ENCODE assay signal across 2 cellular contexts in the genomic region with DNA sequence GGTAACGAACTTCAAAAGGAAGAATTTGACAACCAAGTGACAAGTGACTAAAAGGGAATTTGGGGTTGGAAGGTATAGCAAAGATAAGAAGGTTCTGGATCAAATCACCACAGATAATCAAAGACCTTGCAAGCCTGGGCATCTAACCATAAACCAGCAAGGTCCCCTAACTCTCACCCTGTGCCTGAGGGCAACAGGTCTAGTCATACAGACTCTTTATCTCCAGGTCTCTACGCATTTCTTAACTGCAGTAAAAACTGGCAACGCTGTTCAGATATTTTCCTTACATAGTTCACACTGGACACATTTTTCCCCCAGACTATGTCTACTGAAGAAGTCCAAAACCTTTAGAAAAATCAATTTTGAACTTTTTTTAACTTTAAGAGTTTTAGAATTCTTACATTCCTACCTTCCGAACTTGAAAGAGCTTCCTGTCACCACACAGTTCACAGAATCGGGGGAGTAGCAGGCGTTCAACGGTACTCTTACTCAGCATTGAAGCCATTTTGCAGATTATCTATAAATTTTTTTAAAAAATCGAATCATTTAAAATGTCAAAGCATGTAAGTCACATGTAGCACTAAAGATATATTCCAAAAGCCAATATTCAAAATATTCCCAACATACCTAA.
TF ChIP-seq lines count a peak whose summit lies in the region.

No MANE protein-coding gene starts in this region.

TF ChIP-seq in A549, 52 proteins besides CTCF, POLR2A, EP300 and RAD21:
- TF ChIP-seq CHD4 (IDR thresholded peaks at IDR 0.05; ENCODE audit: borderline replicate concordance) (no peak), HOXA7 (CRISPR knock-in tag; IDR thresholded peaks at IDR 0.05) (no peak), ZFP36 (IDR thresholded peaks at IDR 0.05; ENCODE audit: borderline replicate concordance, partially characterized antibody) (no peak), MYC (IDR thresholded peaks at IDR 0.05; ENCODE audit: borderline replicate concordance, low read length) (no peak), JUN (IDR thresholded peaks at IDR 0.05) (no peak), ESRRA (IDR thresholded peaks at IDR 0.05; ENCODE audit: borderline replicate concordance, low read length) (no peak), PHF8 (IDR thresholded peaks at IDR 0.05; ENCODE audit: borderline replicate concordance, low read depth) (no peak), KDM5A (IDR thresholded peaks at IDR 0.05) (no peak), POLR2AphosphoS2 (conservative IDR thresholded peaks at IDR 0.05; ENCODE audit: low read length) (no peak), NPAS2 (CRISPR knock-in tag; IDR thresholded peaks at IDR 0.05; ENCODE audit: borderline replicate concordance) (no peak), HOXB13 (CRISPR knock-in tag; IDR thresholded peaks at IDR 0.05; ENCODE audit: low read depth) (no peak), HOXB5 (CRISPR knock-in tag; IDR thresholded peaks at IDR 0.05) (no peak), ZC3H11A (IDR thresholded peaks at IDR 0.05) (no peak), ZNF302 (CRISPR knock-in tag; IDR thresholded peaks at IDR 0.05) (no peak), EHMT2 (IDR thresholded peaks at IDR 0.05; ENCODE audit: low read depth) (no peak), CEBPB (IDR thresholded peaks at IDR 0.05) (no peak)
- TF ChIP-seq, protein P1, sequence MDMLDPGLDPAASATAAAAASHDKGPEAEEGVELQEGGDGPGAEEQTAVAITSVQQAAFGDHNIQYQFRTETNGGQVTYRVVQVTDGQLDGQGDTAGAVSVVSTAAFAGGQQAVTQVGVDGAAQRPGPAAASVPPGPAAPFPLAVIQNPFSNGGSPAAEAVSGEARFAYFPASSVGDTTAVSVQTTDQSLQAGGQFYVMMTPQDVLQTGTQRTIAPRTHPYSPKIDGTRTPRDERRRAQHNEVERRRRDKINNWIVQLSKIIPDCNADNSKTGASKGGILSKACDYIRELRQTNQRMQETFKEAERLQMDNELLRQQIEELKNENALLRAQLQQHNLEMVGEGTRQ (IDR thresholded peaks at IDR 0.05), result no peak
- TF ChIP-seq, protein P2, sequence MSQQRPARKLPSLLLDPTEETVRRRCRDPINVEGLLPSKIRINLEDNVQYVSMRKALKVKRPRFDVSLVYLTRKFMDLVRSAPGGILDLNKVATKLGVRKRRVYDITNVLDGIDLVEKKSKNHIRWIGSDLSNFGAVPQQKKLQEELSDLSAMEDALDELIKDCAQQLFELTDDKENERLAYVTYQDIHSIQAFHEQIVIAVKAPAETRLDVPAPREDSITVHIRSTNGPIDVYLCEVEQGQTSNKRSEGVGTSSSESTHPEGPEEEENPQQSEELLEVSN (IDR thresholded peaks at IDR 0.05; ENCODE audit: borderline replicate concordance, low read depth), result no peak
- TF ChIP-seq, protein P3, sequence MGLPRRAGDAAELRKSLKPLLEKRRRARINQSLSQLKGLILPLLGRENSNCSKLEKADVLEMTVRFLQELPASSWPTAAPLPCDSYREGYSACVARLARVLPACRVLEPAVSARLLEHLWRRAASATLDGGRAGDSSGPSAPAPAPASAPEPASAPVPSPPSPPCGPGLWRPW (IDR thresholded peaks at IDR 0.05), result no peak
- TF ChIP-seq, protein P4, sequence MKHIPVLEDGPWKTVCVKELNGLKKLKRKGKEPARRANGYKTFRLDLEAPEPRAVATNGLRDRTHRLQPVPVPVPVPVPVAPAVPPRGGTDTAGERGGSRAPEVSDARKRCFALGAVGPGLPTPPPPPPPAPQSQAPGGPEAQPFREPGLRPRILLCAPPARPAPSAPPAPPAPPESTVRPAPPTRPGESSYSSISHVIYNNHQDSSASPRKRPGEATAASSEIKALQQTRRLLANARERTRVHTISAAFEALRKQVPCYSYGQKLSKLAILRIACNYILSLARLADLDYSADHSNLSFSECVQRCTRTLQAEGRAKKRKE (CRISPR knock-in tag; IDR thresholded peaks at IDR 0.05; ENCODE audit: low read depth), result no peak

TF ChIP-seq in HCT116, 20 proteins besides CTCF, POLR2A, EP300 and RAD21:
- no peak for TF ChIP-seq ELF1 (IDR thresholded peaks at IDR 0.05; ENCODE audit: borderline replicate concordance, low read depth)
- no peak for TF ChIP-seq SRF (IDR thresholded peaks at IDR 0.05; ENCODE audit: low read depth)
- TF ChIP-seq, protein P5, sequence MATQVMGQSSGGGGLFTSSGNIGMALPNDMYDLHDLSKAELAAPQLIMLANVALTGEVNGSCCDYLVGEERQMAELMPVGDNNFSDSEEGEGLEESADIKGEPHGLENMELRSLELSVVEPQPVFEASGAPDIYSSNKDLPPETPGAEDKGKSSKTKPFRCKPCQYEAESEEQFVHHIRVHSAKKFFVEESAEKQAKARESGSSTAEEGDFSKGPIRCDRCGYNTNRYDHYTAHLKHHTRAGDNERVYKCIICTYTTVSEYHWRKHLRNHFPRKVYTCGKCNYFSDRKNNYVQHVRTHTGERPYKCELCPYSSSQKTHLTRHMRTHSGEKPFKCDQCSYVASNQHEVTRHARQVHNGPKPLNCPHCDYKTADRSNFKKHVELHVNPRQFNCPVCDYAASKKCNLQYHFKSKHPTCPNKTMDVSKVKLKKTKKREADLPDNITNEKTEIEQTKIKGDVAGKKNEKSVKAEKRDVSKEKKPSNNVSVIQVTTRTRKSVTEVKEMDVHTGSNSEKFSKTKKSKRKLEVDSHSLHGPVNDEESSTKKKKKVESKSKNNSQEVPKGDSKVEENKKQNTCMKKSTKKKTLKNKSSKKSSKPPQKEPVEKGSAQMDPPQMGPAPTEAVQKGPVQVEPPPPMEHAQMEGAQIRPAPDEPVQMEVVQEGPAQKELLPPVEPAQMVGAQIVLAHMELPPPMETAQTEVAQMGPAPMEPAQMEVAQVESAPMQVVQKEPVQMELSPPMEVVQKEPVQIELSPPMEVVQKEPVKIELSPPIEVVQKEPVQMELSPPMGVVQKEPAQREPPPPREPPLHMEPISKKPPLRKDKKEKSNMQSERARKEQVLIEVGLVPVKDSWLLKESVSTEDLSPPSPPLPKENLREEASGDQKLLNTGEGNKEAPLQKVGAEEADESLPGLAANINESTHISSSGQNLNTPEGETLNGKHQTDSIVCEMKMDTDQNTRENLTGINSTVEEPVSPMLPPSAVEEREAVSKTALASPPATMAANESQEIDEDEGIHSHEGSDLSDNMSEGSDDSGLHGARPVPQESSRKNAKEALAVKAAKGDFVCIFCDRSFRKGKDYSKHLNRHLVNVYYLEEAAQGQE (IDR thresholded peaks at IDR 0.05; ENCODE audit: low read depth), result no peak
- TF ChIP-seq, protein P6, sequence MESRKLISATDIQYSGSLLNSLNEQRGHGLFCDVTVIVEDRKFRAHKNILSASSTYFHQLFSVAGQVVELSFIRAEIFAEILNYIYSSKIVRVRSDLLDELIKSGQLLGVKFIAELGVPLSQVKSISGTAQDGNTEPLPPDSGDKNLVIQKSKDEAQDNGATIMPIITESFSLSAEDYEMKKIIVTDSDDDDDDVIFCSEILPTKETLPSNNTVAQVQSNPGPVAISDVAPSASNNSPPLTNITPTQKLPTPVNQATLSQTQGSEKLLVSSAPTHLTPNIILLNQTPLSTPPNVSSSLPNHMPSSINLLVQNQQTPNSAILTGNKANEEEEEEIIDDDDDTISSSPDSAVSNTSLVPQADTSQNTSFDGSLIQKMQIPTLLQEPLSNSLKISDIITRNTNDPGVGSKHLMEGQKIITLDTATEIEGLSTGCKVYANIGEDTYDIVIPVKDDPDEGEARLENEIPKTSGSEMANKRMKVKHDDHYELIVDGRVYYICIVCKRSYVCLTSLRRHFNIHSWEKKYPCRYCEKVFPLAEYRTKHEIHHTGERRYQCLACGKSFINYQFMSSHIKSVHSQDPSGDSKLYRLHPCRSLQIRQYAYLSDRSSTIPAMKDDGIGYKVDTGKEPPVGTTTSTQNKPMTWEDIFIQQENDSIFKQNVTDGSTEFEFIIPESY (IDR thresholded peaks at IDR 0.05; ENCODE audit: extremely low read depth, insufficient replicate concordance, low read length), result no peak
- TF ChIP-seq CEBPB (IDR thresholded peaks at IDR 0.05; ENCODE audit: low read depth), result no peak
- no peak for TF ChIP-seq YY1 (IDR thresholded peaks at IDR 0.05; ENCODE audit: extremely low read depth, insufficient replicate concordance, low read depth, low read length)
- TF ChIP-seq ZFX (IDR thresholded peaks at IDR 0.05), result no peak
TF ChIP-seq in HCT116: peak in this region for 0.
